1 cellular context compared by ENCODE assay signal in the genomic region with DNA sequence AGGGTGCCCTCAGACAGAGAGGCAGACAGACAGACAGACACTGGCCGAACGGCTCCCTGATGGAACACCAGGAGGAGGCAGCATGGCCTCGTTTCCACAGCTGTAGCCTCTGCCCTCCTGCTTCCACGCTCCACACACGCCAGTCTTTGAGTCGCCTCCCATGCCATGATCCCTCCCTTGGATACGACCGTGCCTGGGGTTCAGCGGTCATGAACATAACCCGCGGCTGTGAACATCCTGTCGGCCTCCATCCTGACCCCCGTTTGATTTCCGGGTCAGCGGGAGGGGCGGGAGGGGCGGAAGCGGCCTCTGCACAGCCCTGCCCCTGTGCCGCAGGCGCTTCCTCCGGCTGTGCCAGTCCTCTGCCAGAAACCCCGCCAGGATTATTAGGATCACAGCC.
TF ChIP-seq lines count a peak whose summit lies in the region.

No MANE protein-coding gene starts in this region.

TF ChIP-seq in HepG2, 621 proteins besides CTCF, POLR2A, EP300 and RAD21:
- TF ChIP-seq TGIF2 (CRISPR knock-in tag; IDR thresholded peaks at IDR 0.05) = no peak
- TF ChIP-seq CC2D1A (CRISPR knock-in tag; IDR thresholded peaks at IDR 0.05) = no peak
- TF ChIP-seq, protein P1, sequence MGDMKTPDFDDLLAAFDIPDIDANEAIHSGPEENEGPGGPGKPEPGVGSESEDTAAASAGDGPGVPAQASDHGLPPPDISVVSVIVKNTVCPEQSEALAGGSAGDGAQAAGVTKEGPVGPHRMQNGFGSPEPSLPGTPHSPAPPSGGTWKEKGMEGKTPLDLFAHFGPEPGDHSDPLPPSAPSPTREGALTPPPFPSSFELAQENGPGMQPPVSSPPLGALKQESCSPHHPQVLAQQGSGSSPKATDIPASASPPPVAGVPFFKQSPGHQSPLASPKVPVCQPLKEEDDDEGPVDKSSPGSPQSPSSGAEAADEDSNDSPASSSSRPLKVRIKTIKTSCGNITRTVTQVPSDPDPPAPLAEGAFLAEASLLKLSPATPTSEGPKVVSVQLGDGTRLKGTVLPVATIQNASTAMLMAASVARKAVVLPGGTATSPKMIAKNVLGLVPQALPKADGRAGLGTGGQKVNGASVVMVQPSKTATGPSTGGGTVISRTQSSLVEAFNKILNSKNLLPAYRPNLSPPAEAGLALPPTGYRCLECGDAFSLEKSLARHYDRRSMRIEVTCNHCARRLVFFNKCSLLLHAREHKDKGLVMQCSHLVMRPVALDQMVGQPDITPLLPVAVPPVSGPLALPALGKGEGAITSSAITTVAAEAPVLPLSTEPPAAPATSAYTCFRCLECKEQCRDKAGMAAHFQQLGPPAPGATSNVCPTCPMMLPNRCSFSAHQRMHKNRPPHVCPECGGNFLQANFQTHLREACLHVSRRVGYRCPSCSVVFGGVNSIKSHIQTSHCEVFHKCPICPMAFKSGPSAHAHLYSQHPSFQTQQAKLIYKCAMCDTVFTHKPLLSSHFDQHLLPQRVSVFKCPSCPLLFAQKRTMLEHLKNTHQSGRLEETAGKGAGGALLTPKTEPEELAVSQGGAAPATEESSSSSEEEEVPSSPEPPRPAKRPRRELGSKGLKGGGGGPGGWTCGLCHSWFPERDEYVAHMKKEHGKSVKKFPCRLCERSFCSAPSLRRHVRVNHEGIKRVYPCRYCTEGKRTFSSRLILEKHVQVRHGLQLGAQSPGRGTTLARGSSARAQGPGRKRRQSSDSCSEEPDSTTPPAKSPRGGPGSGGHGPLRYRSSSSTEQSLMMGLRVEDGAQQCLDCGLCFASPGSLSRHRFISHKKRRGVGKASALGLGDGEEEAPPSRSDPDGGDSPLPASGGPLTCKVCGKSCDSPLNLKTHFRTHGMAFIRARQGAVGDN (CRISPR knock-in tag; IDR thresholded peaks at IDR 0.05) = peak; percentile 27; the same call in 1 of the 2 replicates
- no peak for TF ChIP-seq TSC22D2 (CRISPR knock-in tag; IDR thresholded peaks at IDR 0.05; ENCODE audit: borderline replicate concordance)
- TF ChIP-seq SALL2 (CRISPR knock-in tag; IDR thresholded peaks at IDR 0.05) = no peak
- TF ChIP-seq ZNF547 (CRISPR knock-in tag; IDR thresholded peaks at IDR 0.05) = no peak
- no peak for TF ChIP-seq THAP11 (CRISPR knock-in tag; IDR thresholded peaks at IDR 0.05)
- TF ChIP-seq, protein P2, sequence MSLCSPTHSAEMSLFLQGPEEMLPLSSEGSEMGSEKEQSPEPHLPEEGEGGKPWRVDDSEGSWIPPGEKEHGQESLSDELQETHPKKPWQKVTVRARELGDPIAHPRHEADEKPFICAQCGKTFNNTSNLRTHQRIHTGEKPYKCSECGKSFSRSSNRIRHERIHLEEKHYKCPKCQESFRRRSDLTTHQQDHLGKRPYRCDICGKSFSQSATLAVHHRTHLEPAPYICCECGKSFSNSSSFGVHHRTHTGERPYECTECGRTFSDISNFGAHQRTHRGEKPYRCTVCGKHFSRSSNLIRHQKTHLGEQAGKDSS (CRISPR knock-in tag; IDR thresholded peaks at IDR 0.05; ENCODE audit: borderline replicate concordance, low read depth) = no peak
- TF ChIP-seq, protein P3, sequence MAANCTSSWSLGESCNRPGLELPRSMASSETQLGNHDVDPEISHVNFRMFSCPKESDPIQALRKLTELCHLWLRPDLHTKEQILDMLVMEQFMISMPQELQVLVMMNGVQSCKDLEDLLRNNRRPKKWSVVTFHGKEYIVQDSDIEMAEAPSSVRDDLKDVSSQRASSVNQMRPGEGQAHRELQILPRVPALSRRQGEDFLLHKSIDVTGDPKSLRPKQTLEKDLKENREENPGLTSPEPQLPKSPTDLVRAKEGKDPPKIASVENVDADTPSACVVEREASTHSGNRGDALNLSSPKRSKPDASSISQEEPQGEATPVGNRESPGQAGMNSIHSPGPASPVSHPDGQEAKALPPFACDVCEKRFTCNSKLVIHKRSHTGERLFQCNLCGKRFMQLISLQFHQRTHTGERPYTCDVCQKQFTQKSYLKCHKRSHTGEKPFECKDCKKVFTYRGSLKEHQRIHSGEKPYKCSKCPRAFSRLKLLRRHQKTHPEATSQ (CRISPR knock-in tag; IDR thresholded peaks at IDR 0.05; ENCODE audit: borderline replicate concordance) = no peak
- TF ChIP-seq ZSCAN30 (CRISPR knock-in tag; IDR thresholded peaks at IDR 0.05) = no peak
- TF ChIP-seq GABPA (IDR thresholded peaks at IDR 0.05; ENCODE audit: low read depth, low read length) = peak; percentile 30; the same call in 1 of the 2 replicates
- TF ChIP-seq GABPA (CRISPR knock-in tag; IDR thresholded peaks at IDR 0.05; ENCODE audit: low read depth) = peak; percentile 74
- no peak for TF ChIP-seq RNF2 (conservative IDR thresholded peaks at IDR 0.05; ENCODE audit: low read depth)
- TF ChIP-seq ZNF44 (CRISPR knock-in tag; IDR thresholded peaks at IDR 0.05) = no peak
- peak; percentile 75; the same call in 1 of the 2 replicates for TF ChIP-seq GABPB1 (CRISPR knock-in tag; IDR thresholded peaks at IDR 0.05)
- no peak for TF ChIP-seq SMYD3 (CRISPR knock-in tag; IDR thresholded peaks at IDR 0.05)
- 0 out of 2 replicates have a peak, but pooled peaks have one; percentile 27 for TF ChIP-seq ELF1 (CRISPR knock-in tag; IDR thresholded peaks at IDR 0.05)
- TF ChIP-seq KLF12 (CRISPR knock-in tag; IDR thresholded peaks at IDR 0.05; ENCODE audit: borderline replicate concordance) = no peak
- TF ChIP-seq, protein P4, sequence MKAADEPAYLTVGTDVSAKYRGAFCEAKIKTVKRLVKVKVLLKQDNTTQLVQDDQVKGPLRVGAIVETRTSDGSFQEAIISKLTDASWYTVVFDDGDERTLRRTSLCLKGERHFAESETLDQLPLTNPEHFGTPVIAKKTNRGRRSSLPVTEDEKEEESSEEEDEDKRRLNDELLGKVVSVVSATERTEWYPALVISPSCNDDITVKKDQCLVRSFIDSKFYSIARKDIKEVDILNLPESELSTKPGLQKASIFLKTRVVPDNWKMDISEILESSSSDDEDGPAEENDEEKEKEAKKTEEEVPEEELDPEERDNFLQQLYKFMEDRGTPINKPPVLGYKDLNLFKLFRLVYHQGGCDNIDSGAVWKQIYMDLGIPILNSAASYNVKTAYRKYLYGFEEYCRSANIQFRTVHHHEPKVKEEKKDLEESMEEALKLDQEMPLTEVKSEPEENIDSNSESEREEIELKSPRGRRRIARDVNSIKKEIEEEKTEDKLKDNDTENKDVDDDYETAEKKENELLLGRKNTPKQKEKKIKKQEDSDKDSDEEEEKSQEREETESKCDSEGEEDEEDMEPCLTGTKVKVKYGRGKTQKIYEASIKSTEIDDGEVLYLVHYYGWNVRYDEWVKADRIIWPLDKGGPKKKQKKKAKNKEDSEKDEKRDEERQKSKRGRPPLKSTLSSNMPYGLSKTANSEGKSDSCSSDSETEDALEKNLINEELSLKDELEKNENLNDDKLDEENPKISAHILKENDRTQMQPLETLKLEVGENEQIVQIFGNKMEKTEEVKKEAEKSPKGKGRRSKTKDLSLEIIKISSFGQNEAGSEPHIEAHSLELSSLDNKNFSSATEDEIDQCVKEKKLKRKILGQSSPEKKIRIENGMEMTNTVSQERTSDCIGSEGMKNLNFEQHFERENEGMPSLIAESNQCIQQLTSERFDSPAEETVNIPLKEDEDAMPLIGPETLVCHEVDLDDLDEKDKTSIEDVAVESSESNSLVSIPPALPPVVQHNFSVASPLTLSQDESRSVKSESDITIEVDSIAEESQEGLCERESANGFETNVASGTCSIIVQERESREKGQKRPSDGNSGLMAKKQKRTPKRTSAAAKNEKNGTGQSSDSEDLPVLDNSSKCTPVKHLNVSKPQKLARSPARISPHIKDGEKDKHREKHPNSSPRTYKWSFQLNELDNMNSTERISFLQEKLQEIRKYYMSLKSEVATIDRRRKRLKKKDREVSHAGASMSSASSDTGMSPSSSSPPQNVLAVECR (CRISPR knock-in tag; IDR thresholded peaks at IDR 0.05; ENCODE audit: borderline replicate concordance) = no peak
- TF ChIP-seq ATF1 (CRISPR knock-in tag; IDR thresholded peaks at IDR 0.05) = no peak
TF ChIP-seq in HepG2: peak in this region for 4.
